In genomic region chr9:109286981-109287380, GRCh38 we compare ENCODE assay signal across 19 cellular contexts. TPM values are rescaled to one million over a fixed set of nuclear protein-coding genes. Genes with fewer than 3 reads are reported as not detected.
DNase-seq lines count a peak whose midpoint lies in the region; ATAC-seq and TF ChIP-seq lines count a peak whose summit lies in the region.
"Had no signal": no experiment of that assay in that cellular context is flagged by ENCODE, and none has a peak within 500 bp of the region (broad histone marks: within the 10 kb centered on the region; RNA-seq: fewer than 3 reads in every experiment).

No MANE protein-coding gene starts in this region.

- TF ChIP-seq CTCF in C4-2B (conservative IDR thresholded peaks at IDR 0.05) = no peak
- TF ChIP-seq CTCF in PC-3 (conservative IDR thresholded peaks at IDR 0.05; ENCODE audit: low read depth, low read length) = no peak
- TF ChIP-seq CTCF in psoas muscle (IDR thresholded peaks at IDR 0.05) = no peak

- ATAC-seq in PC-3 (peak; percentile 49), psoas muscle (peak; percentile 28 to 83 (median 60)), HG03565 (IDR thresholded peaks at IDR 0.05; ENCODE audit: unreplicated experiment) (no peak)
- no peak for ATAC-seq in stimulated activated naive CD8-positive, alpha-beta T cell treated with anti-CD3 and anti-CD28 coated beads, Interleukin-15, amount 100 ng/mL, for 72 hours
- ATAC-seq: activated naive CD8-positive, alpha-beta T cell treated with anti-CD3 and anti-CD28 coated beads, Interleukin-2, amount 50 U/mL, for 24 hours; effector memory CD8-positive, alpha-beta T cell; HCT116 had no signal

- POLR2A ChIA-PET in PC-3 (lab: Charles Lee; ENCODE audit: unreplicated experiment) = no interaction called here

- no peaks in the 10 kb centered on the region for H3K27me3 ChIP-seq in PC-3 (ENCODE audit: low read length)
- H3K27me3 ChIP-seq in psoas muscle (ENCODE audit: insufficient read depth in 3 of 3, low read length in 2 of 3) = no peaks in the 10 kb centered on the region
- H3K27me3 ChIP-seq: suprapubic skin had no signal

- no peaks in the 10 kb centered on the region for H3K4me1 Mint-ChIP-seq in stimulated activated naive CD8-positive, alpha-beta T cell treated with anti-CD3 and anti-CD28 coated beads, Interleukin-15, amount 100 ng/mL, for 72 hours
- H3K4me1 Mint-ChIP-seq: activated naive CD8-positive, alpha-beta T cell treated with anti-CD3 and anti-CD28 coated beads, Interleukin-2, amount 50 U/mL, for 24 hours; central memory CD8-positive, alpha-beta T cell had no signal

- H3K4me2 ChIP-seq in PC-3 (ENCODE audit: low read length) = peak overlapping the region; percentile 75

- no TSS peak for BruUV-seq in PC-3 (replicated peaks; lab: Mats Ljungman, UMichigan)

- H3K4me3 ChIP-seq in PC-3 (ENCODE audit: low read length) (peak overlapping the region; percentile 28), psoas muscle (no peak overlapping the region)
- H3K4me3 ChIP-seq: suprapubic skin had no signal

- H3K9me3 Mint-ChIP-seq in stimulated activated naive CD8-positive, alpha-beta T cell treated with anti-CD3 and anti-CD28 coated beads, Interleukin-15, amount 100 ng/mL, for 72 hours = no peaks in the 10 kb centered on the region
- H3K9me3 Mint-ChIP-seq: activated naive CD8-positive, alpha-beta T cell treated with anti-CD3 and anti-CD28 coated beads, Interleukin-2, amount 50 U/mL, for 24 hours; central memory CD8-positive, alpha-beta T cell; effector memory CD8-positive, alpha-beta T cell; T-helper 2 cell treated with Interferon-gamma antibody and Interleukin-4, amounts not matched to agents 5 μg/mL and 100 μg/mL, for 36 hours had no signal

- H3K27ac ChIP-seq in C4-2B (peak overlapping the region; percentile 8; the same call in 1 of the 2 replicates), PC-3 (ENCODE audit: low read length) (peak overlapping the region; percentile 92), psoas muscle (peak overlapping the region; percentile 21)
- H3K27ac ChIP-seq: suprapubic skin had no signal

- H3K9ac ChIP-seq in PC-3 (ENCODE audit: low read length) = peak overlapping the region; percentile 49

- H3K79me2 ChIP-seq in PC-3 (ENCODE audit: low read length) = peaks cover 79% of the 10 kb centered on the region

- intact Hi-C loops in PC-3 (cut with micrococcal nuclease) = no loop called here
- intact Hi-C loops in psoas muscle (cut with DNase I) = no loop called here

- CTCF ChIA-PET in PC-3 (lab: Charles Lee) = no interaction called here

- no peak overlapping the region for H3K27ac Mint-ChIP-seq in stimulated activated naive CD8-positive, alpha-beta T cell treated with anti-CD3 and anti-CD28 coated beads, Interleukin-15, amount 100 ng/mL, for 72 hours
- H3K27ac Mint-ChIP-seq: activated naive CD8-positive, alpha-beta T cell treated with anti-CD3 and anti-CD28 coated beads, Interleukin-2, amount 50 U/mL, for 24 hours; effector memory CD8-positive, alpha-beta T cell; T-helper 2 cell treated with Interferon-gamma antibody and Interleukin-4, amounts not matched to agents 5 μg/mL and 100 μg/mL, for 36 hours had no signal

- H4K20me1 ChIP-seq in PC-3 (ENCODE audit: low read length) = no peaks in the 10 kb centered on the region

- H3K27me3 Mint-ChIP-seq in stimulated activated naive CD8-positive, alpha-beta T cell treated with anti-CD3 and anti-CD28 coated beads, Interleukin-15, amount 100 ng/mL, for 72 hours = peaks cover 33% of the 10 kb centered on the region

- no peak overlapping the region for H3K4me3 Mint-ChIP-seq in stimulated activated naive CD8-positive, alpha-beta T cell treated with anti-CD3 and anti-CD28 coated beads, Interleukin-15, amount 100 ng/mL, for 72 hours
- H3K4me3 Mint-ChIP-seq: activated naive CD8-positive, alpha-beta T cell treated with anti-CD3 and anti-CD28 coated beads, Interleukin-2, amount 50 U/mL, for 24 hours; central memory CD8-positive, alpha-beta T cell; effector memory CD8-positive, alpha-beta T cell; T-helper 2 cell treated with Interferon-gamma antibody and Interleukin-4, amounts not matched to agents 5 μg/mL and 100 μg/mL, for 36 hours had no signal

- H3K9me3 ChIP-seq in PC-3 (ENCODE audit: low read length) (no peaks in the 10 kb centered on the region), psoas muscle (no peaks in the 10 kb centered on the region)
- H3K9me3 ChIP-seq: suprapubic skin had no signal

- H3F3A ChIP-seq in PC-3 (ENCODE audit: low read length, unreplicated experiment) = no peaks in the 10 kb centered on the region

- H3K36me3 ChIP-seq in PC-3 (ENCODE audit: low read depth, low read length) = no peaks in the 10 kb centered on the region
- no peaks in the 10 kb centered on the region for H3K36me3 ChIP-seq in psoas muscle (ENCODE audit: insufficient read depth in 1 of 2, low read depth in 1 of 2)
- H3K36me3 ChIP-seq: suprapubic skin had no signal

- no peak overlapping the region for H2AFZ ChIP-seq in PC-3 (ENCODE audit: low read length)

- no peak for DNase-seq in PC-3
- peak; percentile 60 for DNase-seq in fibroblast of peridontal ligament (ENCODE audit: extremely low read depth)
- DNase-seq in psoas muscle = peak in 1 of 2 donors; percentile 59
- no peak for DNase-seq in stimulated activated naive CD8-positive, alpha-beta T cell treated with anti-CD3 and anti-CD28 coated beads, Interleukin-15, amount 100 ng/mL, for 72 hours
- no peak for DNase-seq in GDM1 (lab: John Stamatoyannopoulos, UW)
- DNase-seq: activated CD4-positive, CD25-positive, alpha-beta regulatory T cell; activated CD8-positive, alpha-beta memory T cell treated with anti-CD3 and anti-CD28 coated beads for 24 hours; activated naive CD8-positive, alpha-beta T cell treated with anti-CD3 and anti-CD28 coated beads, Interleukin-2, amount 50 U/mL, for 24 hours; C1 segment of cervical spinal cord; effector memory CD8-positive, alpha-beta T cell; NCI-H1694 treated with DMSO at 0.1 percent for 48 hours; nucleus accumbens; stimulated activated CD4-positive, alpha-beta T cell treated with anti-CD3 and anti-CD28 coated beads, Interleukin-4, amount 100 ng/mL, for 24 hours had no signal

- no peaks in the 10 kb centered on the region for H3K9me2 ChIP-seq in PC-3 (replicated peaks; ENCODE audit: low read length)

- H3K4me1 ChIP-seq in PC-3 (ENCODE audit: insufficient read depth, low read length) (peaks cover 25% of the 10 kb centered on the region), psoas muscle (peaks cover 3% of the 10 kb centered on the region)

RNA-seq across cellular contexts. Expression of gene EPB41L4B, which starts 33.9 kb away (rescaled TPM):
- 11.2 and 13.8 TPM in 2 replicates for total RNA-seq in PC-3 (2014; rRNA removed)
- 1 to 10 TPM in 3 of 4 donors, under 1 TPM in 1; 0.54 to 4.6 (median 1.7) TPM for total RNA-seq in psoas muscle
- 1 to 10 TPM in 2 of 3 donors, under 1 TPM in 1; 0.33 to 2.6 (median 1.8) TPM for polyA plus RNA-seq in psoas muscle

Comparison
In these comparisons a context has a peak if more than half of its experiments do, and no peak if none do; other contexts are left out.
1. H3K27ac ChIP-seq: peak in every context shown above with its lines; median percentile 92 in PC-3; 21 in psoas muscle; 8 in C4-2B.
2. ATAC-seq: peak in PC-3 (single experiment) and psoas muscle (4 of 4); none in HG03565 (single experiment) and stimulated activated naive CD8-positive, alpha-beta T cell treated with anti-CD3 and anti-CD28 coated beads, Interleukin-15, amount 100 ng/mL, for 72 hours (single experiment).